21 cellular contexts compared by ENCODE assay signal in genomic region chr15:71091601-71092000, GRCh38. TPM values are rescaled to one million over a fixed set of nuclear protein-coding genes. Genes with fewer than 3 reads are reported as not detected.
"Had no signal": no experiment of that assay in that cellular context is flagged by ENCODE, and none has a peak within 500 bp of the region (broad histone marks: within the 10 kb centered on the region; RNA-seq: fewer than 3 reads in every experiment).

No MANE protein-coding gene starts in this region.

- H3K9me3 ChIP-seq: gastroesophageal sphincter, neutrophil, right lobe of liver, suprapubic skin, upper lobe of right lung had no signal

- H3K4me2 ChIP-seq: hepatocyte had no signal

- H2AFZ ChIP-seq: hepatocyte, parathyroid adenoma had no signal

- H3K9ac ChIP-seq: parathyroid adenoma had no signal

- H3K4me1 ChIP-seq: gastroesophageal sphincter, heart left ventricle, lower lobe of right lung, parathyroid adenoma, right lobe of liver, upper lobe of right lung had no signal

- H3K27me3 ChIP-seq: foreskin keratinocyte, gastroesophageal sphincter, heart left ventricle, hepatocyte, neutrophil, right lobe of liver, suprapubic skin, transverse colon, upper lobe of right lung had no signal

- FAIRE-seq: small intestine had no signal

- H3K36me3 ChIP-seq: gastroesophageal sphincter, heart left ventricle, lower lobe of right lung, neutrophil, right lobe of liver, suprapubic skin, transverse colon, upper lobe of right lung had no signal

- H3K4me3 ChIP-seq: dorsolateral prefrontal cortex, gastroesophageal sphincter, heart left ventricle, hepatocyte, lower lobe of right lung, right lobe of liver, suprapubic skin, transverse colon, upper lobe of right lung had no signal

- H3K27ac ChIP-seq: dorsolateral prefrontal cortex, foreskin keratinocyte, gastroesophageal sphincter, heart left ventricle, hepatocyte, lower lobe of right lung, neutrophil, parathyroid adenoma, right lobe of liver, suprapubic skin, transverse colon, upper lobe of right lung had no signal

- DNase-seq: dorsolateral prefrontal cortex; effector CD4-positive, alpha-beta T cell; foreskin keratinocyte; heart left ventricle; left cardiac atrium; left ventricle myocardium superior; lower lobe of right lung; natural killer cell; right lobe of liver; small intestine; stimulated activated CD4-positive, alpha-beta T cell treated with anti-CD3 and anti-CD28 coated beads, Interleukin-15, amount 100 ng/mL, for 24 hours; stimulated activated CD4-positive, alpha-beta T cell treated with anti-CD3 and anti-CD28 coated beads, Interleukin-2, amount 100 ng/mL, for 48 hours; stimulated activated naive CD4-positive, alpha-beta T cell; stimulated activated naive CD8-positive, alpha-beta T cell treated with anti-CD3 and anti-CD28 coated beads, Interleukin-15, amount 100 ng/mL, for 72 hours; transverse colon; upper lobe of right lung had no signal

- ATAC-seq: foreskin keratinocyte; gastroesophageal sphincter; heart left ventricle; left cardiac atrium; left ventricle myocardium superior; natural killer cell; right lobe of liver; stimulated activated naive CD8-positive, alpha-beta T cell treated with anti-CD3 and anti-CD28 coated beads, Interleukin-15, amount 100 ng/mL, for 72 hours had no signal

RNA-seq across cellular contexts. Expression of gene THSD4, which starts 23.7 kb away (rescaled TPM):
- total RNA-seq: natural killer cell had no signal
